ENCODE assay signal across 14 cellular contexts in the genomic region with DNA sequence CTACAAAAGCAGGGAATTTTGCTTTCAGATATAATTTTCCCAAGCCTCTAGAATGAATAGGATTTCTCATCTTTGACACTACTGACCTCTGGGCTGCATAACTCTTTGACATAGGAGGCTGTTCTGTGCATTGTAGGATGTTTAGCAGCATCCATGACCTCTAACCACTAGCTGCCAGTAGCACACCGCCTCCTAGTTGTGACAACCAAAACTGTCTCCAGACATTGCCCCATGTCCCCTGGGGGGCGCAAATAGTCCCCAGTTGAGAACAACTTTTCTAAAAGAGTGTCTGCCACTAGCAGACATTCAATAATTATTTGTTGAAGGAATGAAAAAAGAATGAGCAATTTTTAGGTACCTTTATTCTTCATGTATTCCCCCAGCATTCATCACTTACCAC. TPM values are rescaled to one million over a fixed set of nuclear protein-coding genes. Genes with fewer than 3 reads are reported as not detected.
DNase-seq lines count a peak whose midpoint lies in the region; ATAC-seq and TF ChIP-seq lines count a peak whose summit lies in the region.
"Had no signal": no experiment of that assay in that cellular context is flagged by ENCODE, and none has a peak within 500 bp of the region (broad histone marks: within the 10 kb centered on the region; RNA-seq: fewer than 3 reads in every experiment).

No MANE protein-coding gene starts in this region.

- H3K27me3 ChIP-seq in heart left ventricle, result peaks cover 0 to 24% (median 2%) of the 10 kb centered on the region in 9 donors
- H3K27me3 ChIP-seq in HAP-1 (ENCODE audit: low read depth), result peaks cover 4% of the 10 kb centered on the region
- H3K27me3 ChIP-seq: SJSA1 had no signal

- intact Hi-C loops in heart left ventricle (cut with DNase I), result no loop called here

- in situ Hi-C loops in HAP-1 (cut with MboI; ENCODE audit: low sequenced_read_pairs), result no loop called here

- no peak overlapping the region for H3K27ac ChIP-seq in C4-2B
- no peak overlapping the region for H3K27ac ChIP-seq in heart left ventricle
- H3K27ac ChIP-seq: SJSA1, stomach had no signal

- 7 to 31% (median 25%) methylated on average over 2 of the region's 2 CpGs for WGBS in heart left ventricle, 4 donors

- H3K9me3 ChIP-seq in heart left ventricle (no peaks in the 10 kb centered on the region), HAP-1 (no peaks in the 10 kb centered on the region)
- H3K9me3 ChIP-seq: stomach had no signal

- TF ChIP-seq CTCF in C4-2B (conservative IDR thresholded peaks at IDR 0.05) (peak; percentile 40), GM20000 (IDR thresholded peaks at IDR 0.05; ENCODE audit: extremely low read depth, missing control alignments) (peak; percentile 28), fibroblast of villous mesenchyme (IDR thresholded peaks at IDR 0.05; ENCODE audit: insufficient read depth, low read depth, low read length) (peak; percentile 19), heart left ventricle (IDR thresholded peaks at IDR 0.05) (peak in 1 of 12 donors; percentile 7)

- no peaks in the 10 kb centered on the region for H3K36me3 ChIP-seq in heart left ventricle
- no peaks in the 10 kb centered on the region for H3K36me3 ChIP-seq in HAP-1 (replicated peaks)
- H3K36me3 ChIP-seq: SJSA1, stomach had no signal

- DNase-seq in GM20000 (ENCODE audit: low spot score), result no peak
- DNase-seq in OCI-M1 (lab: John Stamatoyannopoulos, UW), result peak; percentile 6
- no peak for DNase-seq in fibroblast of villous mesenchyme (ENCODE audit: low read depth)
- no peak for DNase-seq in heart left ventricle
- DNase-seq in HAP-1 (ENCODE audit: low spot score in 2 of 2), result no peak
- DNase-seq in kidney tubule cell (ENCODE audit: low spot score), result no peak
- DNase-seq: activated CD4-positive, CD25-positive, alpha-beta regulatory T cell treated with anti-CD3 and anti-CD28 coated beads, Interleukin-2, amount 50 U/mL, for 72 hours; NCI-H510A treated with DMSO at 0.1 percent for 48 hours; stimulated activated CD4-positive, alpha-beta T cell treated with anti-CD3 and anti-CD28 coated beads, Interleukin-4, amount 100 ng/mL, for 4 hours; stomach had no signal

- H3K4me1 ChIP-seq in heart left ventricle (no peaks in the 10 kb centered on the region), HAP-1 (no peaks in the 10 kb centered on the region)
- H3K4me1 ChIP-seq: stomach had no signal

- H3K4me3 ChIP-seq in fibroblast of villous mesenchyme (ENCODE audit: low read depth, low read length), result no peak overlapping the region
- no peak overlapping the region for H3K4me3 ChIP-seq in heart left ventricle
- H3K4me3 ChIP-seq in HAP-1, result no peak overlapping the region
- H3K4me3 ChIP-seq: SJSA1, stomach had no signal

- TF ChIP-seq POLR2A in heart left ventricle (IDR thresholded peaks at IDR 0.05), result no peak

- ATAC-seq in heart left ventricle (no peak), GM18909 (IDR thresholded peaks at IDR 0.05; ENCODE audit: poor library complexity, unreplicated experiment) (no peak)

RNA-seq across cellular contexts. Expression of gene POU4F3, which starts 51.8 kb away (rescaled TPM):
- total RNA-seq in fibroblast of villous mesenchyme, result not detected in 2 replicates
- under 1 TPM in 1 of 9 donors, not detected in 8; 0.10 TPM for total RNA-seq in heart left ventricle
- under 1 TPM in 1 of 2 donors, not detected in 1; 0.04 TPM for polyA plus RNA-seq in heart left ventricle
- total RNA-seq: stomach had no signal
- polyA plus RNA-seq: CD14-positive monocyte had no signal

RNA-seq across cellular contexts. Expression of gene TCERG1, which starts 56.7 kb away (rescaled TPM):
- total RNA-seq in fibroblast of villous mesenchyme (56.7 and 71.7 TPM in 2 replicates), heart left ventricle (10 to 100 TPM; 17.6 to 28.7 (median 21.6) TPM)
- 10 to 100 TPM; 13.8 to 23.4 TPM for polyA plus RNA-seq in heart left ventricle
